ENCODE assay signal across 2 cellular contexts in the genomic region with DNA sequence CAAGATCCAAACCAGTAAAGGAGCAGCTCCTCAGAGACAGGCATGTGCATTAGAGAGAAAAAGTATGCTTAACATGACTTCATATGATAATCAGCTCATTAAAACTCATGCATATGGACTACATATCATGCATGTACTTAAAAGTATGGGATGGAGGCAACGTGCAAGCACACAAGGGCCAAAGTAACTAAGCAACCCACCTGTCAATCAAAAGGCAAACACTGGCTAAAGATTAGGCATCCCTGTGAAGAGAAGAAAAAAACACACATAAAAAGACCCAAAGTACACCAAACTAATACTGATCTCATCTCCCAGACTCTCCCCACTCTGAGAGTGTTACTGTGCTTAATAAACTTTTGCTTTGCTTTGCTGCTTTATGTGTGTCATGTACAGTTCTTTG.
TF ChIP-seq lines count a peak whose summit lies in the region.
"Not testable (repeated sequence)": the region's sequence is repeated elsewhere in the genome, so short reads cannot be mapped to it uniquely, and the experiment has no call there.

No MANE protein-coding gene starts in this region.

TF ChIP-seq in K562, 482 proteins besides CTCF, POLR2A, EP300 and RAD21:
- TF ChIP-seq, protein P1, sequence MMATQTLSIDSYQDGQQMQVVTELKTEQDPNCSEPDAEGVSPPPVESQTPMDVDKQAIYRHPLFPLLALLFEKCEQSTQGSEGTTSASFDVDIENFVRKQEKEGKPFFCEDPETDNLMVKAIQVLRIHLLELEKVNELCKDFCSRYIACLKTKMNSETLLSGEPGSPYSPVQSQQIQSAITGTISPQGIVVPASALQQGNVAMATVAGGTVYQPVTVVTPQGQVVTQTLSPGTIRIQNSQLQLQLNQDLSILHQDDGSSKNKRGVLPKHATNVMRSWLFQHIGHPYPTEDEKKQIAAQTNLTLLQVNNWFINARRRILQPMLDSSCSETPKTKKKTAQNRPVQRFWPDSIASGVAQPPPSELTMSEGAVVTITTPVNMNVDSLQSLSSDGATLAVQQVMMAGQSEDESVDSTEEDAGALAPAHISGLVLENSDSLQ (IDR thresholded peaks at IDR 0.05): peak; percentile 93
- TF ChIP-seq RFX1 (IDR thresholded peaks at IDR 0.05): peak; percentile 23; the same call in 1 of the 2 replicates
- TF ChIP-seq, protein P2, sequence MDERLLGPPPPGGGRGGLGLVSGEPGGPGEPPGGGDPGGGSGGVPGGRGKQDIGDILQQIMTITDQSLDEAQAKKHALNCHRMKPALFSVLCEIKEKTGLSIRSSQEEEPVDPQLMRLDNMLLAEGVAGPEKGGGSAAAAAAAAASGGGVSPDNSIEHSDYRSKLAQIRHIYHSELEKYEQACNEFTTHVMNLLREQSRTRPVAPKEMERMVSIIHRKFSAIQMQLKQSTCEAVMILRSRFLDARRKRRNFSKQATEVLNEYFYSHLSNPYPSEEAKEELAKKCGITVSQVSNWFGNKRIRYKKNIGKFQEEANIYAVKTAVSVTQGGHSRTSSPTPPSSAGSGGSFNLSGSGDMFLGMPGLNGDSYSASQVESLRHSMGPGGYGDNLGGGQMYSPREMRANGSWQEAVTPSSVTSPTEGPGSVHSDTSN (CRISPR knock-in tag; IDR thresholded peaks at IDR 0.05; ENCODE audit: low read depth): not testable (repeated sequence)
- TF ChIP-seq, protein P2 (tag; conservative IDR thresholded peaks at IDR 0.05; ENCODE audit: low read depth): peak; percentile 40; the same call in 1 of the 2 replicates

TF ChIP-seq in HepG2, 621 proteins besides CTCF, POLR2A, EP300 and RAD21:
- TF ChIP-seq, protein P2 (CRISPR knock-in tag; IDR thresholded peaks at IDR 0.05): peak; percentile 41; the same call in 1 of the 2 replicates
